In genomic region chr12:6370994-6371754, GRCh38 we compare ENCODE assay signal across 8 cellular contexts. TPM values are rescaled to one million over a fixed set of nuclear protein-coding genes. Genes with fewer than 3 reads are reported as not detected.
DNase-seq lines count a peak whose midpoint lies in the region; ATAC-seq and TF ChIP-seq lines count a peak whose summit lies in the region.

No MANE protein-coding gene starts in this region.

- H3K4me1 ChIP-seq in hepatocyte (ENCODE audit: insufficient read depth): peaks cover 43% of the 10 kb centered on the region
- peaks cover 47 to 73% of the 10 kb centered on the region in 2 donors for H3K4me1 ChIP-seq in thyroid gland

- no peaks in the 10 kb centered on the region for H4K20me1 ChIP-seq in hepatocyte (ENCODE audit: insufficient read depth, poor library complexity, severe bottlenecking)

- DNase-seq in A172 (ENCODE audit: low spot score) (peak; percentile 91), HuH-7.5 (ENCODE audit: low spot score) (peak; percentile 95), SK-N-DZ (ENCODE audit: low spot score) (peak; percentile 57), hepatocyte (ENCODE audit: low spot score) (peak; percentile 91), thyroid gland (peak; percentile 89 to 93), activated gamma-delta T cell treated with Interleukin-2 at 50 U/mL for 16 hours (no peak)
- no peak for DNase-seq in stimulated activated CD4-positive, alpha-beta T cell treated with anti-CD3 and anti-CD28 coated beads, Interleukin-15, amount 100 ng/mL, for 24 hours

- peaks cover 14% of the 10 kb centered on the region for H3K79me2 ChIP-seq in hepatocyte

- H3K9me2 ChIP-seq in hepatocyte (replicated peaks; ENCODE audit: insufficient read depth): no peaks in the 10 kb centered on the region

- WGBS in hepatocyte (ENCODE audit: low lambda C conversion rate, missing lambda C conversion rate): 16% methylated on average over 15 of the region's 15 CpGs
- WGBS in thyroid gland, 2 donors: 46 to 50% methylated on average over 14 of the region's 15 CpGs

- intact Hi-C loops in thyroid gland (cut with DNase I): no loop called here

- no peaks in the 10 kb centered on the region for H3K9me3 ChIP-seq in hepatocyte (ENCODE audit: low read depth)
- no peaks in the 10 kb centered on the region for H3K9me3 ChIP-seq in thyroid gland

- H3K36me3 ChIP-seq in hepatocyte (replicated peaks; ENCODE audit: insufficient read depth, low read depth) (no peaks in the 10 kb centered on the region), thyroid gland (no peaks in the 10 kb centered on the region)

- no peak for ATAC-seq in HG02840 (IDR thresholded peaks at IDR 0.05; ENCODE audit: low FRiP score, unreplicated experiment)

- H3K4me2 ChIP-seq in hepatocyte: peak overlapping the region; percentile 67

- TF ChIP-seq CTCF in hepatocyte (IDR thresholded peaks at IDR 0.05; ENCODE audit: poor library complexity) (peak; percentile 20), thyroid gland (IDR thresholded peaks at IDR 0.05) (peak in 3 of 6 experiments; percentile 11 to 29 (median 20))

- H3K27me3 ChIP-seq in hepatocyte (no peaks in the 10 kb centered on the region), thyroid gland (no peaks in the 10 kb centered on the region)

- no peak overlapping the region for H3K4me3 ChIP-seq in hepatocyte
- H3K4me3 ChIP-seq in thyroid gland (replicated peaks in 1 of 3): peak overlapping the region in 2 of 3 donors; percentile 11 to 23

- peak in 1 of 2 donors; percentile 82 for TF ChIP-seq POLR2A in thyroid gland (IDR thresholded peaks at IDR 0.05)

- H2AFZ ChIP-seq in hepatocyte: no peak overlapping the region

- H3K27ac ChIP-seq in hepatocyte (peak overlapping the region; percentile 93), thyroid gland (peak overlapping the region; percentile 95 to 97 (median 97))

RNA-seq across cellular contexts. Expression of gene SCNN1A, which starts 4.2 kb away (rescaled TPM):
- 0.07 and 2.9 TPM in 2 replicates for total RNA-seq in A172 (2014; rRNA removed; shearing (Covaris generic))
- not detected in 2 replicates for polyA plus RNA-seq in SK-N-DZ (2014; cell fraction: cytosol; rRNA removed)
- not detected in 2 replicates for polyA plus RNA-seq in SK-N-DZ (2014; cell fraction: nucleus; rRNA removed)
- total RNA-seq in hepatocyte (21.7 and 28.6 TPM in 2 replicates), thyroid gland (100 to 1,000 TPM; 229 to 449 (median 336) TPM)
- 28.4 and 30.0 TPM in 2 replicates for polyA plus RNA-seq in hepatocyte

RNA-seq across cellular contexts. Expression of gene LTBR, which starts 12.8 kb away (rescaled TPM):
- total RNA-seq in A172 (2014; rRNA removed; shearing (Covaris generic)): not detected in 2 replicates
- polyA plus RNA-seq in SK-N-DZ (2014; cell fraction: cytosol; rRNA removed): 10.8 and 12.9 TPM in 2 replicates
- 10.8 and 14.2 TPM in 2 replicates for polyA plus RNA-seq in SK-N-DZ (2014; cell fraction: nucleus; rRNA removed)
- total RNA-seq in hepatocyte: 35.4 and 42.4 TPM in 2 replicates
- polyA plus RNA-seq in hepatocyte: 75.2 and 79.8 TPM in 2 replicates
- 100 to 1,000 TPM; 152 to 215 (median 178) TPM for total RNA-seq in thyroid gland

RNA-seq across cellular contexts. Expression of gene TNFRSF1A, which starts 29.3 kb away (rescaled TPM):
- total RNA-seq in A172 (2014; rRNA removed; shearing (Covaris generic)): 121 and 172 TPM in 2 replicates
- polyA plus RNA-seq in SK-N-DZ (2014; cell fraction: cytosol; rRNA removed): 16.6 and 21.6 TPM in 2 replicates
- 10.3 and 11.6 TPM in 2 replicates for polyA plus RNA-seq in SK-N-DZ (2014; cell fraction: nucleus; rRNA removed)
- total RNA-seq in hepatocyte (110 and 147 TPM in 2 replicates), thyroid gland (100 to 1,000 TPM; 131 to 185 (median 150) TPM)
- polyA plus RNA-seq in hepatocyte: 168 and 188 TPM in 2 replicates

Comparison
In these comparisons a context has a peak if more than half of its experiments do, and no peak if none do; other contexts are left out.
1. DNase-seq: peak in A172 (single experiment), HuH-7.5 (single experiment), SK-N-DZ (single experiment), hepatocyte (single experiment) and thyroid gland (2 of 2); none in stimulated activated CD4-positive, alpha-beta T cell treated with anti-CD3 and anti-CD28 coated beads, Interleukin-15, amount 100 ng/mL, for 24 hours (single experiment) and activated gamma-delta T cell treated with Interleukin-2 at 50 U/mL for 16 hours (single experiment).
2. RNA of gene LTBR, which starts 12.8 kb away (total RNA-seq): 152 to 215 TPM in thyroid gland and 35.4 to 42.4 TPM in hepatocyte; not detected in A172; every median in the first group is over 10 times any median in the second.